ENCODE assay signal across 8 cellular contexts in genomic region chr2:88874063-88874657, GRCh38.
DNase-seq lines count a peak whose midpoint lies in the region; ATAC-seq and TF ChIP-seq lines count a peak whose summit lies in the region.

No MANE protein-coding gene starts in this region.

- no peaks in the 10 kb centered on the region for H3K4me1 ChIP-seq in osteoblast (ENCODE audit: insufficient read depth, low read length)

- H3K27ac ChIP-seq in osteoblast (ENCODE audit: low read depth, low read length): no peak overlapping the region

- DNase-seq in AG08395 (ENCODE audit: low spot score) (peak; percentile 58), NCI-H226 (peak; percentile 31), fibroblast of gingiva (ENCODE audit: low read depth) (peak; percentile 45), osteoblast (ENCODE audit: insufficient read length, low spot score, missing footprints) (no peak)
- DNase-seq in activated CD8-positive, alpha-beta T cell treated with anti-CD3 and anti-CD28 coated beads, Interleukin-2, amount 10 ng/mL, durations not matched to agents 7 days and 5 days: peak; percentile 66

- H3K36me3 Mint-ChIP-seq in activated CD8-positive, alpha-beta T cell treated with anti-CD3 and anti-CD28 coated beads, Interleukin-2, amount 10 ng/mL, durations not matched to agents 7 days and 5 days (ENCODE audit: low read depth): no peaks in the 10 kb centered on the region

- H3K36me3 ChIP-seq in osteoblast (ENCODE audit: insufficient read depth, low read length): no peaks in the 10 kb centered on the region

- POLR2A ChIA-PET in activated CD8-positive, alpha-beta T cell treated with anti-CD3 and anti-CD28 coated beads, Interleukin-2, amount 10 ng/mL, durations not matched to agents 7 days and 5 days (lab: Charles Lee): no interaction called here

- no peaks in the 10 kb centered on the region for H3K9me3 Mint-ChIP-seq in activated CD8-positive, alpha-beta T cell treated with anti-CD3 and anti-CD28 coated beads, Interleukin-2, amount 10 ng/mL, durations not matched to agents 7 days and 5 days (ENCODE audit: insufficient read depth)

- H3K4me3 ChIP-seq in osteoblast (ENCODE audit: insufficient read depth, low read length): no peak overlapping the region

- CTCF ChIA-PET in activated CD8-positive, alpha-beta T cell treated with anti-CD3 and anti-CD28 coated beads, Interleukin-2, amount 10 ng/mL, durations not matched to agents 7 days and 5 days (lab: Charles Lee): interaction anchor here (0.6 to 3.1 kb wide), 11 partner anchors 9 to 130 kb away, joined by 3 to 18 read pairs (median 3); no protein-coding TSS in a partner anchor

- peaks cover 18% of the 10 kb centered on the region for H3K27me3 Mint-ChIP-seq in activated CD8-positive, alpha-beta T cell treated with anti-CD3 and anti-CD28 coated beads, Interleukin-2, amount 10 ng/mL, durations not matched to agents 7 days and 5 days (ENCODE audit: low read depth)

- no peak overlapping the region for H3K4me3 Mint-ChIP-seq in activated CD8-positive, alpha-beta T cell treated with anti-CD3 and anti-CD28 coated beads, Interleukin-2, amount 10 ng/mL, durations not matched to agents 7 days and 5 days

- H4K20me1 ChIP-seq in osteoblast (ENCODE audit: insufficient read depth, low read length): no peaks in the 10 kb centered on the region

- no peak overlapping the region for H2AFZ ChIP-seq in osteoblast (ENCODE audit: low read length)

- peaks cover 6% of the 10 kb centered on the region for H3K27me3 ChIP-seq in osteoblast (ENCODE audit: insufficient read depth, low read length)

- no peaks in the 10 kb centered on the region for H3K79me2 ChIP-seq in osteoblast (ENCODE audit: insufficient read depth, low read length)

- H3K4me2 ChIP-seq in osteoblast (ENCODE audit: insufficient read depth, low read length): peak overlapping the region; percentile 36

- ATAC-seq in GM18517 (IDR thresholded peaks at IDR 0.05; ENCODE audit: unreplicated experiment) (peak; percentile 56), GM21515 (IDR thresholded peaks at IDR 0.05; ENCODE audit: unreplicated experiment) (no peak), HG03095 (IDR thresholded peaks at IDR 0.05; ENCODE audit: unreplicated experiment) (no peak)
- ATAC-seq in activated CD8-positive, alpha-beta T cell treated with anti-CD3 and anti-CD28 coated beads, Interleukin-2, amount 10 ng/mL, durations not matched to agents 7 days and 5 days: peak; percentile 70

- H3K27ac Mint-ChIP-seq in activated CD8-positive, alpha-beta T cell treated with anti-CD3 and anti-CD28 coated beads, Interleukin-2, amount 10 ng/mL, durations not matched to agents 7 days and 5 days: no peak overlapping the region

- no peaks in the 10 kb centered on the region for H3K4me1 Mint-ChIP-seq in activated CD8-positive, alpha-beta T cell treated with anti-CD3 and anti-CD28 coated beads, Interleukin-2, amount 10 ng/mL, durations not matched to agents 7 days and 5 days (ENCODE audit: low read depth)

- TF ChIP-seq CTCF in osteoblast (IDR thresholded peaks at IDR 0.05; ENCODE audit: extremely low read depth, low read depth, low read length): peak; percentile 79

- no peaks in the 10 kb centered on the region for H3K9me3 ChIP-seq in osteoblast (ENCODE audit: low read depth, low read length)

Comparison
In these comparisons a context has a peak if more than half of its experiments do, and no peak if none do; other contexts are left out.
1. ATAC-seq: peak in GM18517 (single experiment) and activated CD8-positive, alpha-beta T cell treated with anti-CD3 and anti-CD28 coated beads, Interleukin-2, amount 10 ng/mL, durations not matched to agents 7 days and 5 days (single experiment); none in GM21515 (single experiment) and HG03095 (single experiment).